In the genomic region with DNA sequence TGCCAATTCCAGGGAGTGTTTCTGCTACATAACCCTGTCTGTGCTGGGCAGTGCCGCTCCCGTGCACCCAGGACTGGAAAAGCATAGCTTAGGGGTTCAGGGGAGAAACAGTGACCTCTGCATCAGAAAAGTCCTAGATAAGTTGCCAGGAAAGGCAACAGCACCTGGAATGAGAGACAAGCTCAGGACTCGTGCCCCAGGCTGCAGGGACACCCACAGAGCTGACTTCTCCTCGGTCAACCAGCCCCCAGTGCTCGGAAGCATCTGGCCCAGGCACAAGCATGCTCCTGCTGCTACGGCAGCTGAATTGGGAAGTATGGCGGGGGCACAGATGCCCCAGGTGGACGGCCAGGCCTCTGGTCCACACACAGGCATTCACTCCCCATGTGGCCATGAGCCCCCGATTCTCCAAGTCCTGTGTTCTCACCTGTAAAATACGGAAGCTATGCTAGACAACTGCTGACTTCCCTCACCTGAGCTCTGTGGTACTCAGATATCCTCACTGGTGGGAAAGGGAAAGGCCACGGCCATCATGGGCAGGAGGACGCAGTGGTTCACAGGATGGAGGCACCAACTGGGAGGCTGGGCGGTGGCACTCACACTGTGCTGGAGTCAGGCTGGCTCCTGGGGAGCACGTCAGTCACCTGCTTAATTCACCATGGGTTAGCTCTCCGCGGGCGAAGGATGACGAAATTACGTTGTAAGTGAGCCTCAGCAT, we compare ENCODE assay signal across 21 cellular contexts.
"Had no signal": no experiment of that assay in that cellular context is flagged by ENCODE, and none has a peak within 500 bp of the region (broad histone marks: within the 10 kb centered on the region; RNA-seq: fewer than 3 reads in every experiment).

No MANE protein-coding gene starts in this region.

- H3K4me1 Mint-ChIP-seq: activated naive CD8-positive, alpha-beta T cell treated with anti-CD3 and anti-CD28 coated beads for 36 hours; activated T-helper 17 cell treated with anti-CD3 and anti-CD28 coated beads, Interleukin-2, amount 50 U/mL, for 72 hours; mesothelial cell of epicardium; natural killer cell; T-cell had no signal

- FAIRE-seq: colon, endometrium had no signal

- H3K27ac Mint-ChIP-seq: activated naive CD8-positive, alpha-beta T cell treated with anti-CD3 and anti-CD28 coated beads for 36 hours; activated T-helper 17 cell treated with anti-CD3 and anti-CD28 coated beads, Interleukin-2, amount 50 U/mL, for 72 hours; mesothelial cell of epicardium; natural killer cell; T-cell; T-helper 2 cell treated with Interferon-gamma antibody and Interleukin-4, amounts not matched to agents 5 μg/mL and 100 μg/mL, for 36 hours had no signal

- H3K9me3 ChIP-seq: heart left ventricle, prostate gland, upper lobe of left lung had no signal

- ATAC-seq: activated T-helper 17 cell treated with anti-CD3 and anti-CD28 coated beads, Interleukin-2, amount 50 U/mL, for 72 hours; heart left ventricle; left colon; natural killer cell; T-cell had no signal

- H3K4me1 ChIP-seq: heart left ventricle, prostate gland, upper lobe of left lung had no signal

- H3K27me3 ChIP-seq: upper lobe of left lung had no signal

- H3K36me3 ChIP-seq: heart left ventricle, prostate gland, upper lobe of left lung, WERI-Rb-1 had no signal

- H3K4me3 Mint-ChIP-seq: activated naive CD8-positive, alpha-beta T cell treated with anti-CD3 and anti-CD28 coated beads for 36 hours; activated T-helper 17 cell treated with anti-CD3 and anti-CD28 coated beads, Interleukin-2, amount 50 U/mL, for 72 hours; mesothelial cell of epicardium; natural killer cell; T-cell; T-helper 2 cell treated with Interferon-gamma antibody and Interleukin-4, amounts not matched to agents 5 μg/mL and 100 μg/mL, for 36 hours had no signal

- H3K4me3 ChIP-seq: heart left ventricle, lung, prostate gland, upper lobe of left lung had no signal

- DNase-seq: activated CD4-positive, alpha-beta T cell treated with anti-CD3 and anti-CD28 coated beads, Interleukin-2, amount 50 U/mL, for 1 hour; activated CD4-positive, CD25-positive, alpha-beta regulatory T cell treated with anti-CD3 and anti-CD28 coated beads, Interleukin-2, amount 50 U/mL, for 72 hours; activated naive CD4-positive, alpha-beta T cell treated with Interleukin-2 at 50 U/mL for 16 hours; activated naive CD8-positive, alpha-beta T cell treated with anti-CD3 and anti-CD28 coated beads for 36 hours; activated T-cell treated with anti-CD3 and anti-CD28 coated beads, Interleukin-2, amount 50 U/mL, for 1 hour; heart left ventricle; islet precursor cell; left colon; natural killer cell; stimulated activated CD4-positive, alpha-beta T cell treated with anti-CD3 and anti-CD28 coated beads, Interleukin-4, amount 100 ng/mL, for 24 hours; stimulated activated naive CD4-positive, alpha-beta T cell treated with Interleukin-2 at 50 U/mL for 16 hours; T-cell; WERI-Rb-1 had no signal

- H3K36me3 Mint-ChIP-seq: activated naive CD8-positive, alpha-beta T cell treated with anti-CD3 and anti-CD28 coated beads for 36 hours; mesothelial cell of epicardium; natural killer cell; T-cell had no signal

- H3K27me3 Mint-ChIP-seq: activated naive CD8-positive, alpha-beta T cell treated with anti-CD3 and anti-CD28 coated beads for 36 hours had no signal

- H3K27ac ChIP-seq: heart left ventricle, prostate gland, upper lobe of left lung, WERI-Rb-1 had no signal

- H3K9me3 Mint-ChIP-seq: activated naive CD8-positive, alpha-beta T cell treated with anti-CD3 and anti-CD28 coated beads for 36 hours; activated T-helper 17 cell treated with anti-CD3 and anti-CD28 coated beads, Interleukin-2, amount 50 U/mL, for 72 hours; mesothelial cell of epicardium; natural killer cell had no signal
